In genomic region chr6:141347906-141348492, GRCh38 we compare ENCODE assay signal across 21 cellular contexts.
A peak's percentile ranks its signal among the peaks of the same experiment; 100 is the strongest.
DNase-seq lines count a peak whose midpoint lies in the region; FAIRE-seq and TF ChIP-seq lines count a peak whose summit lies in the region.
"Had no signal": no experiment of that assay in that cellular context is flagged by ENCODE, and none has a peak within 500 bp of the region (broad histone marks: within the 10 kb centered on the region; RNA-seq: fewer than 3 reads in every experiment).

No MANE protein-coding gene starts in this region.

- DNase-seq in GM19239 (ENCODE audit: insufficient read length, low spot score) = no peak
- DNase-seq in astrocyte (ENCODE audit: low read depth) = no peak
- peak; percentile 24 for DNase-seq in middle frontal gyrus (ENCODE audit: extremely low spot score, low spot score)
- DNase-seq in activated naive CD8-positive, alpha-beta T cell treated with anti-CD3 and anti-CD28 coated beads for 36 hours = no peak
- no peak for DNase-seq in NCI-H187 (lab: John Stamatoyannopoulos, UW)
- no peak for DNase-seq in activated T-helper 2 cell treated with anti-CD3 and anti-CD28 coated beads, Interferon-gamma antibody, Interleukin-2, Interleukin-4, amounts not matched to agents 10 μg/mL and 5 μg/mL and 100 μg/mL, durations not matched to agents 14 hours and 24 hours and 36 hours (ENCODE audit: low spot score)
- DNase-seq: Caco-2; CD4-positive, CD25-positive, alpha-beta regulatory T cell; CD8-positive, alpha-beta T cell; DMS153; EL; GDM1; H9 had no signal

- H3K36me3 ChIP-seq in astrocyte (ENCODE audit: insufficient read depth, low read length) = no peaks in the 10 kb centered on the region
- H3K36me3 ChIP-seq: BLaER1 had no signal

- no peaks in the 10 kb centered on the region for H3K36me3 Mint-ChIP-seq in astrocyte (ENCODE audit: low read depth, unreplicated experiment)
- H3K36me3 Mint-ChIP-seq in activated naive CD8-positive, alpha-beta T cell treated with anti-CD3 and anti-CD28 coated beads for 36 hours = no peaks in the 10 kb centered on the region
- H3K36me3 Mint-ChIP-seq in activated T-helper 2 cell treated with anti-CD3 and anti-CD28 coated beads, Interferon-gamma antibody, Interleukin-2, Interleukin-4, amounts not matched to agents 10 μg/mL and 5 μg/mL and 100 μg/mL, durations not matched to agents 14 hours and 24 hours and 36 hours (ENCODE audit: low read depth) = no peaks in the 10 kb centered on the region
- H3K36me3 Mint-ChIP-seq: CD4-positive, CD25-positive, alpha-beta regulatory T cell; CD8-positive, alpha-beta T cell had no signal

- H3K4me1 ChIP-seq in astrocyte (ENCODE audit: insufficient read depth, low read length) = no peaks in the 10 kb centered on the region
- H3K4me1 ChIP-seq: BLaER1, Caco-2 had no signal

- no peak overlapping the region for H3K4me3 Mint-ChIP-seq in astrocyte (ENCODE audit: unreplicated experiment)
- no peak overlapping the region for H3K4me3 Mint-ChIP-seq in activated naive CD8-positive, alpha-beta T cell treated with anti-CD3 and anti-CD28 coated beads for 36 hours
- H3K4me3 Mint-ChIP-seq in activated T-helper 2 cell treated with anti-CD3 and anti-CD28 coated beads, Interferon-gamma antibody, Interleukin-2, Interleukin-4, amounts not matched to agents 10 μg/mL and 5 μg/mL and 100 μg/mL, durations not matched to agents 14 hours and 24 hours and 36 hours (ENCODE audit: low read depth) = no peak overlapping the region
- H3K4me3 Mint-ChIP-seq: B cell; CD4-positive, CD25-positive, alpha-beta regulatory T cell; CD8-positive, alpha-beta T cell; H9 had no signal

- no peaks in the 10 kb centered on the region for H3K4me1 Mint-ChIP-seq in astrocyte (ENCODE audit: low read depth, unreplicated experiment)
- peaks cover 3% of the 10 kb centered on the region for H3K4me1 Mint-ChIP-seq in activated naive CD8-positive, alpha-beta T cell treated with anti-CD3 and anti-CD28 coated beads for 36 hours
- H3K4me1 Mint-ChIP-seq in activated T-helper 2 cell treated with anti-CD3 and anti-CD28 coated beads, Interferon-gamma antibody, Interleukin-2, Interleukin-4, amounts not matched to agents 10 μg/mL and 5 μg/mL and 100 μg/mL, durations not matched to agents 14 hours and 24 hours and 36 hours (ENCODE audit: low read depth) = no peaks in the 10 kb centered on the region
- H3K4me1 Mint-ChIP-seq: B cell; CD4-positive, CD25-positive, alpha-beta regulatory T cell; H9 had no signal

- no peak overlapping the region for H3K27ac ChIP-seq in astrocyte (ENCODE audit: low read depth, low read length)
- H3K27ac ChIP-seq: 22Rv1, BLaER1, C4-2B had no signal

- intact Hi-C loops in activated T-helper 2 cell treated with anti-CD3 and anti-CD28 coated beads, Interferon-gamma antibody, Interleukin-2, Interleukin-4, amounts not matched to agents 10 μg/mL and 5 μg/mL and 100 μg/mL, durations not matched to agents 14 hours and 24 hours and 36 hours (cut with micrococcal nuclease) = no loop called here

- no peaks in the 10 kb centered on the region for H3K27me3 ChIP-seq in astrocyte (ENCODE audit: insufficient read depth, low read length)
- H3K27me3 ChIP-seq: BLaER1 had no signal

- no peaks in the 10 kb centered on the region for H3K9me3 ChIP-seq in astrocyte (ENCODE audit: insufficient read depth, low read depth, low read length)
- H3K9me3 ChIP-seq: BLaER1, Caco-2 had no signal

- no peak overlapping the region for H3K27ac Mint-ChIP-seq in astrocyte (ENCODE audit: unreplicated experiment)
- no peak overlapping the region for H3K27ac Mint-ChIP-seq in activated naive CD8-positive, alpha-beta T cell treated with anti-CD3 and anti-CD28 coated beads for 36 hours
- no peak overlapping the region for H3K27ac Mint-ChIP-seq in activated T-helper 2 cell treated with anti-CD3 and anti-CD28 coated beads, Interferon-gamma antibody, Interleukin-2, Interleukin-4, amounts not matched to agents 10 μg/mL and 5 μg/mL and 100 μg/mL, durations not matched to agents 14 hours and 24 hours and 36 hours
- H3K27ac Mint-ChIP-seq: B cell; CD4-positive, CD25-positive, alpha-beta regulatory T cell; CD8-positive, alpha-beta T cell; H9 had no signal

- no peak for TF ChIP-seq CTCF in astrocyte (IDR thresholded peaks at IDR 0.05; ENCODE audit: insufficient read depth, low read depth, low read length)

- H3K4me3 ChIP-seq in astrocyte (ENCODE audit: insufficient read depth, low read depth, low read length) = no peak overlapping the region
- H3K4me3 ChIP-seq: BLaER1 had no signal

- H3K9ac ChIP-seq in astrocyte (ENCODE audit: low read length) = no peak overlapping the region
- H3K9ac ChIP-seq: BLaER1 had no signal

- no peaks in the 10 kb centered on the region for H3K27me3 Mint-ChIP-seq in astrocyte (ENCODE audit: low read depth, unreplicated experiment)
- no peaks in the 10 kb centered on the region for H3K27me3 Mint-ChIP-seq in activated naive CD8-positive, alpha-beta T cell treated with anti-CD3 and anti-CD28 coated beads for 36 hours
- H3K27me3 Mint-ChIP-seq in activated T-helper 2 cell treated with anti-CD3 and anti-CD28 coated beads, Interferon-gamma antibody, Interleukin-2, Interleukin-4, amounts not matched to agents 10 μg/mL and 5 μg/mL and 100 μg/mL, durations not matched to agents 14 hours and 24 hours and 36 hours (ENCODE audit: low read depth) = peaks cover 4% of the 10 kb centered on the region
- H3K27me3 Mint-ChIP-seq: CD4-positive, CD25-positive, alpha-beta regulatory T cell had no signal

- H3K79me2 ChIP-seq in astrocyte (ENCODE audit: insufficient read depth, low read length) = no peaks in the 10 kb centered on the region

- H3K9me3 Mint-ChIP-seq in astrocyte (ENCODE audit: unreplicated experiment) = no peaks in the 10 kb centered on the region
- no peaks in the 10 kb centered on the region for H3K9me3 Mint-ChIP-seq in activated naive CD8-positive, alpha-beta T cell treated with anti-CD3 and anti-CD28 coated beads for 36 hours
- no peaks in the 10 kb centered on the region for H3K9me3 Mint-ChIP-seq in activated T-helper 2 cell treated with anti-CD3 and anti-CD28 coated beads, Interferon-gamma antibody, Interleukin-2, Interleukin-4, amounts not matched to agents 10 μg/mL and 5 μg/mL and 100 μg/mL, durations not matched to agents 14 hours and 24 hours and 36 hours
- H3K9me3 Mint-ChIP-seq: CD4-positive, CD25-positive, alpha-beta regulatory T cell; CD8-positive, alpha-beta T cell; H9 had no signal

- peak; percentile 18 for FAIRE-seq in GM19239 (lab: Jason Lieb, UNC)
- FAIRE-seq in astrocyte (lab: Jason Lieb, UNC) = peak; percentile 26
- FAIRE-seq: A204.1, GM12891, GM18507, H1 had no signal

- no peak overlapping the region for H2AFZ ChIP-seq in astrocyte (ENCODE audit: low read depth, low read length)

- no peaks in the 10 kb centered on the region for H4K20me1 ChIP-seq in astrocyte (ENCODE audit: insufficient read depth, low read length)
- H4K20me1 ChIP-seq: BLaER1 had no signal

- H3K4me2 ChIP-seq in astrocyte (ENCODE audit: low read length) = no peak overlapping the region
- H3K4me2 ChIP-seq: BLaER1 had no signal
